Comparison of ENCODE assay signal across 1 cellular context in genomic region chr2:120524174-120524573, GRCh38.
TF ChIP-seq lines count a peak whose summit lies in the region.

No MANE protein-coding gene starts in this region.

TF ChIP-seq in HepG2, 621 proteins besides CTCF, POLR2A, EP300 and RAD21 (continued from another document):
- TF ChIP-seq CREB3 (CRISPR knock-in tag; IDR thresholded peaks at IDR 0.05) (no peak), ZNF280B (CRISPR knock-in tag; IDR thresholded peaks at IDR 0.05; ENCODE audit: borderline replicate concordance) (no peak), TP53 (CRISPR knock-in tag; conservative IDR thresholded peaks at IDR 0.05) (no peak), SRSF9 (IDR thresholded peaks at IDR 0.05; ENCODE audit: borderline replicate concordance, insufficient read depth, low read depth, low read length, poor library complexity, severe bottlenecking) (no peak), NRL (CRISPR knock-in tag; IDR thresholded peaks at IDR 0.05; ENCODE audit: borderline replicate concordance) (0 out of 2 replicates have a peak, but pooled peaks have one; percentile 64), SMARCC2 (IDR thresholded peaks at IDR 0.05) (no peak), THAP9 (CRISPR knock-in tag; IDR thresholded peaks at IDR 0.05; ENCODE audit: borderline replicate concordance) (peak; percentile 32; the same call in 1 of the 2 replicates), TRIM24 (CRISPR knock-in tag; IDR thresholded peaks at IDR 0.05) (no peak), ZNF160 (CRISPR knock-in tag; IDR thresholded peaks at IDR 0.05) (no peak), SATB2 (CRISPR knock-in tag; IDR thresholded peaks at IDR 0.05) (no peak), ZNF777 (CRISPR knock-in tag; IDR thresholded peaks at IDR 0.05) (no peak), ZNF557 (CRISPR knock-in tag; IDR thresholded peaks at IDR 0.05) (no peak)
TF ChIP-seq in HepG2: peak in this region for 7.
